8 cellular contexts compared by ENCODE assay signal in genomic region chrX:119758682-119759332, GRCh38. TPM values are rescaled to one million over a fixed set of nuclear protein-coding genes. Genes with fewer than 3 reads are reported as not detected.
DNase-seq lines count a peak whose midpoint lies in the region; ATAC-seq and TF ChIP-seq lines count a peak whose summit lies in the region.

No MANE protein-coding gene starts in this region.

- peaks cover 21% of the 10 kb centered on the region for H3K4me1 Mint-ChIP-seq in Caco-2 (ENCODE audit: low read depth, unreplicated experiment)
- peaks cover 45% of the 10 kb centered on the region for H3K4me1 Mint-ChIP-seq in activated naive CD8-positive, alpha-beta T cell treated with anti-CD3 and anti-CD28 coated beads for 36 hours

- BruUV-seq in Caco-2 (replicated peaks; lab: Mats Ljungman, UMichigan), result no TSS peak

- H3K27me3 ChIP-seq in Caco-2 (replicated peaks; ENCODE audit: control insufficient read depth, insufficient read depth, low read length) (no peaks in the 10 kb centered on the region), smooth muscle cell (ENCODE audit: low read depth) (peaks cover 12% of the 10 kb centered on the region)

- POLR2A ChIA-PET in Caco-2 (lab: Charles Lee), result interaction anchor here (0.5 to 2.4 kb wide), 4 partner anchors 25 to 174 kb away, joined by 6 to 28 read pairs (median 13); partner anchors contain the start of genes RPL39 and UPF3B

- H3K4me3 Mint-ChIP-seq in Caco-2 (ENCODE audit: unreplicated experiment), result peak overlapping the region; percentile 97
- H3K4me3 Mint-ChIP-seq in activated naive CD8-positive, alpha-beta T cell treated with anti-CD3 and anti-CD28 coated beads for 36 hours, result peak overlapping the region; percentile 48

- no peaks in the 10 kb centered on the region for H3K36me3 Mint-ChIP-seq in Caco-2 (ENCODE audit: insufficient read depth, unreplicated experiment)
- no peaks in the 10 kb centered on the region for H3K36me3 Mint-ChIP-seq in activated naive CD8-positive, alpha-beta T cell treated with anti-CD3 and anti-CD28 coated beads for 36 hours

- H3K9me3 Mint-ChIP-seq in Caco-2 (ENCODE audit: unreplicated experiment), result no peaks in the 10 kb centered on the region
- no peaks in the 10 kb centered on the region for H3K9me3 Mint-ChIP-seq in activated naive CD8-positive, alpha-beta T cell treated with anti-CD3 and anti-CD28 coated beads for 36 hours

- H3K9ac ChIP-seq in smooth muscle cell (ENCODE audit: low read depth), result no peak overlapping the region

- intact Hi-C loops in Caco-2 (cut with micrococcal nuclease; ENCODE audit: unreplicated experiment), result loop anchor here (10.0 kb wide), 1 partner anchor 244 kb away; no protein-coding TSS in a partner anchor

- no peaks in the 10 kb centered on the region for H4K20me1 ChIP-seq in smooth muscle cell (ENCODE audit: low read depth)

- no peak for TF ChIP-seq CTCF in Caco-2 (IDR thresholded peaks at IDR 0.05; ENCODE audit: insufficient read depth in 1 of 2, low read depth in 1 of 2, low read length in 1 of 2, severe bottlenecking in 1 of 2, unreplicated experiment in 1 of 2)
- TF ChIP-seq CTCF in smooth muscle cell (IDR thresholded peaks at IDR 0.05; ENCODE audit: borderline replicate concordance, insufficient read depth, poor library complexity, severe bottlenecking), result no peak

- DNase-seq in Caco-2 (peak in 1 of 2 experiments; percentile 52), NCI-H748 (lab: John Stamatoyannopoulos, UW; ENCODE audit: unreplicated experiment) (peak; percentile 73), smooth muscle cell (lab: John Stamatoyannopoulos, UW; ENCODE audit: unreplicated experiment) (no peak), Ammon's horn (ENCODE audit: low spot score) (no peak)
- peak; percentile 41 for DNase-seq in activated naive CD8-positive, alpha-beta T cell treated with anti-CD3 and anti-CD28 coated beads for 36 hours

- H3K27ac Mint-ChIP-seq in Caco-2 (ENCODE audit: unreplicated experiment), result no peak overlapping the region
- no peak overlapping the region for H3K27ac Mint-ChIP-seq in activated naive CD8-positive, alpha-beta T cell treated with anti-CD3 and anti-CD28 coated beads for 36 hours

- H3K27me3 Mint-ChIP-seq in Caco-2 (ENCODE audit: insufficient read depth, unreplicated experiment), result no peaks in the 10 kb centered on the region
- no peaks in the 10 kb centered on the region for H3K27me3 Mint-ChIP-seq in activated naive CD8-positive, alpha-beta T cell treated with anti-CD3 and anti-CD28 coated beads for 36 hours

- CTCF ChIA-PET in Caco-2 (lab: Charles Lee), result interaction anchor here (0.7 to 2.4 kb wide), 8 partner anchors 21 to 149 kb away, joined by 3 to 9 read pairs (median 5); partner anchors contain the start of gene RPL39

- no peaks in the 10 kb centered on the region for H3F3A ChIP-seq in smooth muscle cell (ENCODE audit: low read depth)

- WGBS in smooth muscle cell (ENCODE audit: low lambda C conversion rate), result 46% methylated on average over 70 of the region's 71 CpGs

- peak overlapping the region; percentile 49 for H2AFZ ChIP-seq in smooth muscle cell (ENCODE audit: low read depth)

- no peaks in the 10 kb centered on the region for H3K36me3 ChIP-seq in Caco-2 (ENCODE audit: control insufficient read depth, insufficient read depth, low read length)
- no peaks in the 10 kb centered on the region for H3K36me3 ChIP-seq in smooth muscle cell (ENCODE audit: low read depth)

- ATAC-seq in HG02852 (IDR thresholded peaks at IDR 0.05; ENCODE audit: unreplicated experiment) (no peak), GM18498 (IDR thresholded peaks at IDR 0.05; ENCODE audit: unreplicated experiment) (no peak)

- peak overlapping the region; percentile 46 for H3K4me3 ChIP-seq in Caco-2 (ENCODE audit: low read depth, low read length)
- peak overlapping the region; percentile 47 for H3K4me3 ChIP-seq in iPS-11a (ENCODE audit: low read depth, low read length)
- H3K4me3 ChIP-seq in smooth muscle cell, result peak overlapping the region; percentile 51

- no peak overlapping the region for H3K27ac ChIP-seq in smooth muscle cell (ENCODE audit: low read depth)

- no peaks in the 10 kb centered on the region for H3K9me3 ChIP-seq in Caco-2
- no peaks in the 10 kb centered on the region for H3K9me3 ChIP-seq in smooth muscle cell (replicated peaks; ENCODE audit: low read depth)

- H3K4me1 ChIP-seq in Caco-2 (no peaks in the 10 kb centered on the region), smooth muscle cell (ENCODE audit: low read depth) (no peaks in the 10 kb centered on the region)

- H3K79me2 ChIP-seq in smooth muscle cell (ENCODE audit: low read depth), result no peaks in the 10 kb centered on the region

- H3K4me2 ChIP-seq in smooth muscle cell, result peak overlapping the region; percentile 84

RNA-seq across cellular contexts. Expression of gene SOWAHD, which starts 0.4 kb away (rescaled TPM):
- total RNA-seq in Caco-2 (2022) (2.0 and 2.2 TPM in 2 replicates), smooth muscle cell (not detected in 2 replicates)
- total RNA-seq in activated naive CD8-positive, alpha-beta T cell treated with anti-CD3 and anti-CD28 coated beads for 36 hours, result under 1 TPM; 0.14 to 0.18 TPM
- polyA plus RNA-seq in smooth muscle cell, result 0.33 TPM in 1 of 2 replicates, not detected in the other

RNA-seq across cellular contexts. Expression of gene RPL39, which starts 32.6 kb away (rescaled TPM):
- total RNA-seq in Caco-2 (2022) (1,700 and 1,787 TPM in 2 replicates), smooth muscle cell (4,715 and 4,767 TPM in 2 replicates)
- total RNA-seq in activated naive CD8-positive, alpha-beta T cell treated with anti-CD3 and anti-CD28 coated beads for 36 hours, result 1,000 to 10,000 TPM; 2,459 to 2,591 TPM
- polyA plus RNA-seq in smooth muscle cell, result 764 and 823 TPM in 2 replicates

Comparison
In these comparisons a context has a peak if more than half of its experiments do, and no peak if none do; other contexts are left out.
1. DNase-seq: peak in NCI-H748 (single experiment) and activated naive CD8-positive, alpha-beta T cell treated with anti-CD3 and anti-CD28 coated beads for 36 hours (single experiment); none in smooth muscle cell (single experiment) and Ammon's horn (single experiment).
2. Peak in every context shown above with its lines, with median percentiles within 50 percentile points of each other: H3K4me3 ChIP-seq.